Comparison of ENCODE assay signal across 8 cellular contexts in genomic region chr16:3023415-3023668, GRCh38. TPM values are rescaled to one million over a fixed set of nuclear protein-coding genes. Genes with fewer than 3 reads are reported as not detected.
DNase-seq lines count a peak whose midpoint lies in the region; ATAC-seq, FAIRE-seq and TF ChIP-seq lines count a peak whose summit lies in the region.

No MANE protein-coding gene starts in this region.

- TF ChIP-seq POLR2A in NB4 (IDR thresholded peaks at IDR 0.05; ENCODE audit: extremely low read depth, insufficient read length): no peak

- peak overlapping the region; percentile 71 for H3K4me3 ChIP-seq in NB4 (ENCODE audit: low read depth, low read length)
- H3K4me3 ChIP-seq in iPS-18a (ENCODE audit: low read length): peak overlapping the region; percentile 99
- peak overlapping the region; percentile 33 to 53 for H3K4me3 ChIP-seq in small intestine (ENCODE audit: low read depth in 1 of 2, low read length in 2 of 2)

- H3K9ac ChIP-seq in iPS-18a (ENCODE audit: low read length): peak overlapping the region; percentile 88

- ATAC-seq in HG02623 (IDR thresholded peaks at IDR 0.05; ENCODE audit: unreplicated experiment): no peak
- no peak for ATAC-seq in HG03521 (IDR thresholded peaks at IDR 0.05; ENCODE audit: unreplicated experiment)
- no peak for ATAC-seq in GM21786 (IDR thresholded peaks at IDR 0.05; ENCODE audit: unreplicated experiment)

- no peak for FAIRE-seq in small intestine (lab: Jason Lieb, UNC)

- H3K27me3 ChIP-seq in iPS-18a (ENCODE audit: control insufficient read depth, insufficient read depth, low read length): peaks cover 3% of the 10 kb centered on the region
- no peaks in the 10 kb centered on the region for H3K27me3 ChIP-seq in small intestine (ENCODE audit: control insufficient read depth in 2 of 2, insufficient read depth in 2 of 2, low read length in 2 of 2)

- DNase-seq in GM04504 (ENCODE audit: low read depth) (peak; percentile 69), NB4 (ENCODE audit: low read depth) (no peak), amniotic stem cell (lab: John Stamatoyannopoulos, UW) (peak; percentile 35), small intestine (peak; percentile 34)

- whole genome bisulfite sequencing in small intestine, 3 donors: 21 to 37% (median 29%) methylated on average over 3 to 6 of the region's 6 CpGs

- no peak for TF ChIP-seq CTCF in NB4 (IDR thresholded peaks at IDR 0.05; ENCODE audit: low read depth, low read length)

- H3K9me3 ChIP-seq in iPS-18a (ENCODE audit: control insufficient read depth, low read depth, low read length) (no peaks in the 10 kb centered on the region), small intestine (ENCODE audit: control insufficient read depth, low read depth) (no peaks in the 10 kb centered on the region)

- H3K4me1 ChIP-seq in iPS-18a (ENCODE audit: control insufficient read depth, low read depth, low read length): peaks cover 19% of the 10 kb centered on the region
- peaks cover 2 to 17% of the 10 kb centered on the region in 2 donors for H3K4me1 ChIP-seq in small intestine (ENCODE audit: control insufficient read depth in 2 of 2, insufficient read depth in 1 of 2, low read depth in 1 of 2, low read length in 1 of 2)

- H3K36me3 ChIP-seq in iPS-18a (ENCODE audit: control insufficient read depth, low read depth, low read length): peaks cover 23% of the 10 kb centered on the region
- H3K36me3 ChIP-seq in small intestine (ENCODE audit: control insufficient read depth in 2 of 2, insufficient read depth in 2 of 2, low read length in 2 of 2): peaks cover 0 to 5% of the 10 kb centered on the region in 2 donors

- H3K27ac ChIP-seq in iPS-18a (ENCODE audit: low read length) (no peak overlapping the region), small intestine (ENCODE audit: low read depth in 1 of 2, low read length in 1 of 2) (peak overlapping the region; percentile 80 to 93)

RNA-seq across cellular contexts. Expression of gene HCFC1R1, which starts 0.4 kb away (rescaled TPM):
- 100 to 1,000 TPM in 1 of 3 donors, 10 to 100 TPM in 2; 51.5 to 119 (median 62.1) TPM for polyA plus RNA-seq in small intestine

RNA-seq across cellular contexts. Expression of gene THOC6, which starts 0.5 kb away (rescaled TPM):
- 10 to 100 TPM; 35.9 to 51.4 (median 44.1) TPM for polyA plus RNA-seq in small intestine

RNA-seq across cellular contexts. Expression of gene TNFRSF12A, which starts 3.2 kb away (rescaled TPM):
- polyA plus RNA-seq in small intestine: 100 to 1,000 TPM in 2 of 3 donors, 10 to 100 TPM in 1; 43.4 to 259 (median 117) TPM

RNA-seq across cellular contexts. Expression of gene CLDN6, which starts 5.4 kb away (rescaled TPM):
- polyA plus RNA-seq in small intestine: under 1 TPM in 1 of 3 donors, not detected in 2; 0.04 TPM

RNA-seq across cellular contexts. Expression of gene CLDN9, which starts 10.6 kb away (rescaled TPM):
- 1 to 10 TPM in 1 of 3 donors, under 1 TPM in 2; 0.76 to 1.1 (median 0.89) TPM for polyA plus RNA-seq in small intestine

Comparison
In these comparisons a context has a peak if more than half of its experiments do, and no peak if none do; other contexts are left out.
1. H3K4me3 ChIP-seq: peak in every context shown above with its lines; median percentile 99 in iPS-18a; 71 in NB4; 43 in small intestine.